ENCODE assay signal across 16 cellular contexts in the genomic region with DNA sequence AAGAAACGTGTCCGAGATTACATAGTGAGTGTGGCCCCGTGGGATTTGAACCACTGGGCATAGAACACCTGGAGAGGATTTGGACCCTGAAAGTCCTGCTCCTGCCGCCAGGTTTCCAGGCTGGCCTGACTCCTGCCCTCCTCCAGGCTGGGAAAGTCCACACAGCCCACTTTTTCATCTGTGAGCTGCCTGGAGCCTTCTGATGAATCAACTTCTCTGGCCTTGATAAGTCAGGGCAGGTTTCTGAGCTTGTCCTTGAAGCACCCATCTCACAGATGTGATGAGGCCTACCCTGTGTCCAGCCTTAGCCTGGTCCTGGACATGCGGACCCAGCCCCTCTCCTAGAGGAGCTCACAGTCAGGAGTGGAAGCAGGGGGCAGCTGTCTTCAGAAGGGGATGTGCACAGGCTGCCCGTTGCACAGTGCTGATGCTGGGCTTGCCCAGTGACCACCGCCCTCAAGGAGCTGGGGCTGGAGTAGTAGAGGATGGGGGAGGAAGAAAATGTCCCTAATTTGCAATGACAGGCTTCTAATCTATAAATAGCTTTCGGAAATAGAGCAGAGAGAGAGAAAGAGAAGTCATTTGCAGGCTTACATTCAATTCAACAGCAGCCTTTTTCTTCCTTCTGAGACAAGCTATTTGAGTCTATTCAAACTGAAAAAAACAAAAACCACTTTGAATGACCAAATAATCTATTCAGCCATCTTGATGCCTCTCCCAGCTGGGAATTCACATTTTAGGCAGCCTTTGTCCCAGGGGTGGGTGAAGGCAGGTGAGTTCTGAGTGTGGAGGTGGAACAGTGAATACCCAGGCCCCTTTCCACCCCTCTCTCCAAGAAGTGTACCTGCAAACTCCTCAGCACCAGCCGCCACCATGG.
A peak's percentile ranks its signal among the peaks of the same experiment; 100 is the strongest.
DNase-seq lines count a peak whose midpoint lies in the region; ATAC-seq and TF ChIP-seq lines count a peak whose summit lies in the region.
"Had no signal": no experiment of that assay in that cellular context is flagged by ENCODE, and none has a peak within 500 bp of the region (broad histone marks: within the 10 kb centered on the region; RNA-seq: fewer than 3 reads in every experiment).

No MANE protein-coding gene starts in this region.

- CTCF ChIA-PET in IMR-90 (lab: Yijun Ruan, JAX): interaction anchor here (1.2 to 2.7 kb wide), 2 partner anchors 9 to 35 kb away, joined by 3 to 11 read pairs; no protein-coding TSS in a partner anchor

- dilution Hi-C loops in IMR-90 (cut with HindIII; ENCODE audit: low sequenced_read_pairs, unreplicated experiment): no loop called here

- H3K27me3 ChIP-seq in IMR-90 (ENCODE audit: control insufficient read depth, insufficient read depth, low read length) (peaks cover 11% of the 10 kb centered on the region; the same call in 1 of the 2 replicates), testis (no peaks in the 10 kb centered on the region)
- H3K27me3 ChIP-seq: sigmoid colon, stomach had no signal

- intact Hi-C loops in IMR-90 (cut with micrococcal nuclease): no loop called here
- intact Hi-C loops in testis (cut with DNase I; ENCODE audit: low total_unique reads): no loop called here

- no peak overlapping the region for H2BK20ac ChIP-seq in IMR-90 (ENCODE audit: low read depth, low read length)

- H3K4me3 ChIP-seq in IMR-90 (ENCODE audit: insufficient read depth, low read depth, low read length) (no peak overlapping the region), testis (no peak overlapping the region)
- H3K4me3 ChIP-seq: sigmoid colon, stomach had no signal

- no peak overlapping the region; the same call in 1 of the 2 replicates for H3K23ac ChIP-seq in IMR-90 (ENCODE audit: low read depth, low read length)

- H3K9me1 ChIP-seq in IMR-90 (ENCODE audit: insufficient read depth, low read length): no peaks in the 10 kb centered on the region

- no peak overlapping the region for H4K5ac ChIP-seq in IMR-90 (ENCODE audit: low read depth, low read length)

- no peaks in the 10 kb centered on the region for H4K20me1 ChIP-seq in IMR-90 (ENCODE audit: insufficient read depth, low read length)

- no peak for TF ChIP-seq POLR2A in IMR-90 (IDR thresholded peaks at IDR 0.05; ENCODE audit: low read depth, low read length)
- no peak for TF ChIP-seq POLR2A in testis (IDR thresholded peaks at IDR 0.05)

- no peak for TF ChIP-seq RAD21 in IMR-90 (IDR thresholded peaks at IDR 0.05; ENCODE audit: low read length)

- H3K36me3 ChIP-seq in IMR-90 (ENCODE audit: control insufficient read depth, insufficient read depth, low read length): no peaks in the 10 kb centered on the region
- H3K36me3 ChIP-seq in testis (ENCODE audit: low read depth, missing control alignments): no peaks in the 10 kb centered on the region
- H3K36me3 ChIP-seq: sigmoid colon, stomach had no signal

- H2BK5ac ChIP-seq in IMR-90 (ENCODE audit: low read depth, low read length, poor library complexity, severe bottlenecking): no peak overlapping the region

- H3K9me3 ChIP-seq in IMR-90 (ENCODE audit: control insufficient read depth, insufficient read depth, low read length) (no peaks in the 10 kb centered on the region), testis (no peaks in the 10 kb centered on the region)
- H3K9me3 ChIP-seq: sigmoid colon, stomach had no signal

- H4K91ac ChIP-seq in IMR-90 (ENCODE audit: insufficient read depth, low read depth, low read length): no peak overlapping the region

- no peaks in the 10 kb centered on the region for H3K4me1 ChIP-seq in IMR-90 (ENCODE audit: control insufficient read depth, insufficient read depth, low read length)
- peaks cover 4% of the 10 kb centered on the region for H3K4me1 ChIP-seq in testis
- H3K4me1 ChIP-seq: sigmoid colon, stomach had no signal

- no peak overlapping the region for H3K9ac ChIP-seq in IMR-90 (ENCODE audit: low read depth, low read length)

- 40% methylated on average over 1 of the region's 9 CpGs; no CpG with 5 or more reads in 1 of the 2 experiments for WGBS in IMR-90 (ENCODE audit: extremely low coverage in 2 of 2, insufficient read length in 1 of 2), 2 experiments
- WGBS in testis, 2 donors: 74 to 86% methylated on average over 8 to 9 of the region's 9 CpGs

- no peaks in the 10 kb centered on the region for H3K79me1 ChIP-seq in IMR-90 (ENCODE audit: low read depth in 1 of 2, low read length in 2 of 2)

- DNase-seq in IMR-90 (no peak), 8988T (no peak), testis (no peak)
- no peak for DNase-seq in central memory CD4-positive, alpha-beta T cell
- DNase-seq: activated CD8-positive, alpha-beta memory T cell treated with anti-CD3 and anti-CD28 coated beads for 24 hours; activated naive CD4-positive, alpha-beta T cell treated with anti-CD3 and anti-CD28 coated beads, Interleukin-2, amount 50 U/mL, for 16 hours; foreskin fibroblast; mesenchymal stem cell; NCI-H2029; NCI-H748 treated with DMSO at 0.1 percent for 48 hours; Right ventricle myocardium superior; sigmoid colon; stomach had no signal

- TF ChIP-seq CTCF in IMR-90 (conservative IDR thresholded peaks at IDR 0.05; ENCODE audit: low read depth, low read length) (no peak), testis (IDR thresholded peaks at IDR 0.05) (no peak)

- ATAC-seq in GM19025 (IDR thresholded peaks at IDR 0.05; ENCODE audit: low read depth, unreplicated experiment) (peak; percentile 73), HG02588 (IDR thresholded peaks at IDR 0.05; ENCODE audit: unreplicated experiment) (peak; percentile 45), IMR-90 (ENCODE audit: low read depth) (no peak)

- no peak overlapping the region for H3K56ac ChIP-seq in IMR-90 (ENCODE audit: extremely low read depth, insufficient read depth, low read length)

- no peak overlapping the region for H2BK15ac ChIP-seq in IMR-90 (ENCODE audit: low read depth, low read length)

- H2AFZ ChIP-seq in IMR-90 (replicated peaks; ENCODE audit: low read length, poor library complexity): peak overlapping the region; percentile 32

- BruUV-seq in IMR-90 (replicated peaks; lab: Mats Ljungman, UMichigan): no TSS peak

- no peak overlapping the region for H2AK9ac ChIP-seq in IMR-90 (replicated peaks; ENCODE audit: low read depth, low read length, poor library complexity)

- H3K14ac ChIP-seq in IMR-90 (replicated peaks; ENCODE audit: low read depth, low read length): no peak overlapping the region

- in situ Hi-C loops in IMR-90 (cut with MboI; ENCODE audit: low sequenced_read_pairs): no loop called here

- H3K18ac ChIP-seq in IMR-90 (ENCODE audit: low read depth, low read length): no peak overlapping the region

- no peak overlapping the region for H3K4ac ChIP-seq in IMR-90 (ENCODE audit: low read depth, low read length)

- no peak overlapping the region for H2AK5ac ChIP-seq in IMR-90 (ENCODE audit: low read depth, low read length)

- no peak overlapping the region for H3K27ac ChIP-seq in IMR-90 (ENCODE audit: insufficient read depth, low read length)
- H3K27ac ChIP-seq in temporal lobe (ENCODE audit: low read depth, low read length): peak overlapping the region; percentile 23
- no peak overlapping the region for H3K27ac ChIP-seq in testis
- H3K27ac ChIP-seq: sigmoid colon, stomach had no signal

- H3K4me2 ChIP-seq in IMR-90 (ENCODE audit: low read depth, low read length): no peak overlapping the region

- no peak overlapping the region for H4K8ac ChIP-seq in IMR-90 (ENCODE audit: low read depth in 2 of 2, low read length in 2 of 2)

- no peak overlapping the region for H2BK120ac ChIP-seq in IMR-90 (ENCODE audit: low read depth, low read length)

- POLR2A ChIA-PET in IMR-90 (lab: Charles Lee; ENCODE audit: unreplicated experiment): interaction anchor here (0.6 kb wide), 1 partner anchor 9 kb away, joined by 4 read pairs; no protein-coding TSS in a partner anchor

TF ChIP-seq in IMR-90, 13 proteins besides CTCF, POLR2A, EP300 and RAD21:
- TF ChIP-seq CEBPB (IDR thresholded peaks at IDR 0.05; ENCODE audit: low read depth, low read length) (no peak), MAFK (IDR thresholded peaks at IDR 0.05; ENCODE audit: low read depth, low read length) (no peak), BHLHE40 (IDR thresholded peaks at IDR 0.05; ENCODE audit: low read depth, low read length) (no peak)
TF ChIP-seq in IMR-90: peak in this region for 0.
